2 cellular contexts compared by ENCODE assay signal in genomic region chr16:67445913-67446907, GRCh38.
A peak's percentile ranks its signal among the peaks of the same experiment; 100 is the strongest.
TF ChIP-seq lines count a peak whose summit lies in the region.

No MANE protein-coding gene starts in this region.

TF ChIP-seq in GM23338, 12 proteins besides CTCF, POLR2A, EP300 and RAD21:
- TF ChIP-seq EZH2 (IDR thresholded peaks at IDR 0.05; ENCODE audit: low read depth, unreplicated experiment), result no peak
- no peak for TF ChIP-seq ZNF114 (CRISPR knock-in tag; IDR thresholded peaks at IDR 0.05)
- TF ChIP-seq ZNF462 (CRISPR knock-in tag; IDR thresholded peaks at IDR 0.05), result no peak
- TF ChIP-seq REST (IDR thresholded peaks at IDR 0.05; ENCODE audit: unreplicated experiment), result no peak
- TF ChIP-seq CREB1 (CRISPR knock-in tag; IDR thresholded peaks at IDR 0.05; ENCODE audit: low read depth), result no peak
- TF ChIP-seq STAT1 (IDR thresholded peaks at IDR 0.05; ENCODE audit: unreplicated experiment), result no peak
- TF ChIP-seq EZH2phosphoT487 (IDR thresholded peaks at IDR 0.05; ENCODE audit: unreplicated experiment), result no peak
- no peak for TF ChIP-seq JUNB (IDR thresholded peaks at IDR 0.05; ENCODE audit: unreplicated experiment)
- TF ChIP-seq ZNF331 (CRISPR knock-in tag; IDR thresholded peaks at IDR 0.05; ENCODE audit: low read depth), result no peak
- no peak for TF ChIP-seq NANOG (IDR thresholded peaks at IDR 0.05; ENCODE audit: borderline replicate concordance)
- TF ChIP-seq POLR2AphosphoS5 (IDR thresholded peaks at IDR 0.05; ENCODE audit: low read depth), result no peak
- TF ChIP-seq ETS1 (IDR thresholded peaks at IDR 0.05), result no peak

TF ChIP-seq in liver, 16 proteins besides CTCF, POLR2A, EP300 and RAD21:
- TF ChIP-seq MAX (IDR thresholded peaks at IDR 0.05) (no peak), REST (IDR thresholded peaks at IDR 0.05) (no peak), NR2F2 (IDR thresholded peaks at IDR 0.05) (peak; percentile 91), YY1 (IDR thresholded peaks at IDR 0.05) (no peak), HNF4G (IDR thresholded peaks at IDR 0.05) (no peak), ATF3 (IDR thresholded peaks at IDR 0.05) (no peak), RXRA (IDR thresholded peaks at IDR 0.05) (peak; percentile 91 to 94), JUND (IDR thresholded peaks at IDR 0.05) (no peak), EGR1 (IDR thresholded peaks at IDR 0.05; ENCODE audit: low read depth in 2 of 2) (no peak), HNF4A (conservative IDR thresholded peaks at IDR 0.05) (peak; percentile 49 to 62), TAF1 (conservative IDR thresholded peaks at IDR 0.05) (no peak), SP1 (IDR thresholded peaks at IDR 0.05) (peak; percentile 79), GABPA (IDR thresholded peaks at IDR 0.05 in 1 of 2, conservative IDR thresholded peaks at IDR 0.05 in 1 of 2) (no peak), FOXA1 (IDR thresholded peaks at IDR 0.05) (no peak), FOXA2 (IDR thresholded peaks at IDR 0.05) (no peak), ZBTB33 (IDR thresholded peaks at IDR 0.05) (no peak)
